ENCODE assay signal across 8 cellular contexts in genomic region chr3:32238816-32239637, GRCh38. TPM values are rescaled to one million over a fixed set of nuclear protein-coding genes. Genes with fewer than 3 reads are reported as not detected.
A peak's percentile ranks its signal among the peaks of the same experiment; 100 is the strongest.
DNase-seq lines count a peak whose midpoint lies in the region; ATAC-seq, FAIRE-seq and TF ChIP-seq lines count a peak whose summit lies in the region.

No MANE protein-coding gene starts in this region.

- 1% methylated on average over 41 of the region's 56 CpGs for WGBS in hepatocyte (ENCODE audit: low lambda C conversion rate, missing lambda C conversion rate)

- in situ Hi-C loops in SK-MEL-5 (cut with HindIII; ENCODE audit: low pct_unique_long_range_greater_than_20kb, low sequenced_read_pairs) = no loop called here

- peak overlapping the region; percentile 86 for H3K4me3 Mint-ChIP-seq in astrocyte (ENCODE audit: unreplicated experiment)

- no peaks in the 10 kb centered on the region for H3K36me3 Mint-ChIP-seq in astrocyte (ENCODE audit: low read depth, unreplicated experiment)

- H3K4me3 ChIP-seq in astrocyte (ENCODE audit: insufficient read depth, low read depth, low read length) (peak overlapping the region; percentile 84), hepatocyte (peak overlapping the region; percentile 93), skeletal muscle cell (ENCODE audit: low read depth, low read length) (peak overlapping the region; percentile 73)

- H3K9me3 Mint-ChIP-seq in astrocyte (ENCODE audit: unreplicated experiment) = peaks cover 6% of the 10 kb centered on the region

- H3K9me2 ChIP-seq in hepatocyte (replicated peaks; ENCODE audit: insufficient read depth) = no peaks in the 10 kb centered on the region

- no peak overlapping the region for H3K27ac ChIP-seq in astrocyte (ENCODE audit: low read depth, low read length)
- H3K27ac ChIP-seq in hepatocyte = peak overlapping the region; percentile 89

- TF ChIP-seq CTCF in astrocyte (IDR thresholded peaks at IDR 0.05; ENCODE audit: insufficient read depth, low read depth, low read length) = no peak
- no peak for TF ChIP-seq CTCF in hepatocyte (IDR thresholded peaks at IDR 0.05; ENCODE audit: poor library complexity)

- peak; percentile 39 for ATAC-seq in HG03135 (IDR thresholded peaks at IDR 0.05; ENCODE audit: unreplicated experiment)

- no peak overlapping the region for H3K27ac Mint-ChIP-seq in astrocyte (ENCODE audit: unreplicated experiment)

- H3K27me3 ChIP-seq in astrocyte (ENCODE audit: insufficient read depth, low read length) = peaks cover 12% of the 10 kb centered on the region
- H3K27me3 ChIP-seq in hepatocyte = no peaks in the 10 kb centered on the region

- no peak for FAIRE-seq in astrocyte (lab: Jason Lieb, UNC)

- H3K9me3 ChIP-seq in astrocyte (ENCODE audit: insufficient read depth, low read depth, low read length) (no peaks in the 10 kb centered on the region), hepatocyte (ENCODE audit: low read depth) (no peaks in the 10 kb centered on the region)

- H3K4me1 Mint-ChIP-seq in astrocyte (ENCODE audit: low read depth, unreplicated experiment) = no peaks in the 10 kb centered on the region

- H3K9ac ChIP-seq in astrocyte (ENCODE audit: low read length) = peak overlapping the region; percentile 76

- peaks cover 31% of the 10 kb centered on the region for H3K27me3 Mint-ChIP-seq in astrocyte (ENCODE audit: low read depth, unreplicated experiment)

- DNase-seq in DMS153 treated with DMSO at 0.1 percent for 48 hours (lab: John Stamatoyannopoulos, UW; ENCODE audit: unreplicated experiment) (peak; percentile 23), DMS153 (lab: John Stamatoyannopoulos, UW) (no peak), SK-MEL-5 (ENCODE audit: low read depth, low spot score) (peak; percentile 20), astrocyte (ENCODE audit: low read depth) (peak; percentile 32), hepatocyte (ENCODE audit: low spot score) (peak; percentile 31), skeletal muscle cell (ENCODE audit: low read depth) (no peak), mesenteric fat pad (ENCODE audit: low spot score) (no peak)

- peaks cover 9% of the 10 kb centered on the region for H4K20me1 ChIP-seq in astrocyte (ENCODE audit: insufficient read depth, low read length)
- H4K20me1 ChIP-seq in hepatocyte (ENCODE audit: insufficient read depth, poor library complexity, severe bottlenecking) = no peaks in the 10 kb centered on the region

- H3K79me2 ChIP-seq in astrocyte (ENCODE audit: insufficient read depth, low read length) (no peaks in the 10 kb centered on the region), hepatocyte (peaks cover 43% of the 10 kb centered on the region)

- H3K36me3 ChIP-seq in astrocyte (ENCODE audit: insufficient read depth, low read length) (no peaks in the 10 kb centered on the region), hepatocyte (replicated peaks; ENCODE audit: insufficient read depth, low read depth) (no peaks in the 10 kb centered on the region)

- H3K4me1 ChIP-seq in astrocyte (ENCODE audit: insufficient read depth, low read length) (peaks cover 13% of the 10 kb centered on the region), hepatocyte (ENCODE audit: insufficient read depth) (peaks cover 14% of the 10 kb centered on the region)

- H2AFZ ChIP-seq in astrocyte (ENCODE audit: low read depth, low read length) (peak overlapping the region; percentile 97), hepatocyte (peak overlapping the region; percentile 92)

- H3K4me2 ChIP-seq in astrocyte (ENCODE audit: low read length) (peak overlapping the region; percentile 98), hepatocyte (peak overlapping the region; percentile 98)

RNA-seq across cellular contexts. Expression of gene CMTM8, which starts 0.5 kb away (rescaled TPM):
- 8.2 and 11.2 TPM in 2 replicates for total RNA-seq in SK-MEL-5 (2014; rRNA removed; shearing (Covaris generic))
- 42.7 and 45.7 TPM in 2 replicates for polyA plus RNA-seq in SK-MEL-5 (2015; cell fraction: cytosol; rRNA removed)
- polyA plus RNA-seq in SK-MEL-5 (2015; cell fraction: nucleus; rRNA removed) = 2.5 and 8.3 TPM in 2 replicates
- total RNA-seq in astrocyte = 1.6 TPM in 2 replicates
- 17.1 and 20.7 TPM in 2 replicates for total RNA-seq in hepatocyte
- polyA plus RNA-seq in hepatocyte = 23.9 and 34.1 TPM in 2 replicates
- total RNA-seq in mesenteric fat pad = 5.6 TPM

Comparison
In these comparisons a context has a peak if more than half of its experiments do, and no peak if none do; other contexts are left out.
1. DNase-seq: peak in DMS153 treated with DMSO at 0.1 percent for 48 hours (single experiment), SK-MEL-5 (single experiment), astrocyte (single experiment) and hepatocyte (single experiment); none in DMS153 (single experiment), skeletal muscle cell (single experiment) and mesenteric fat pad (single experiment).
2. Peak in every context shown above with its lines, with median percentiles within 50 percentile points of each other: H3K4me3 ChIP-seq.